ENCODE assay signal across 8 cellular contexts in the genomic region with DNA sequence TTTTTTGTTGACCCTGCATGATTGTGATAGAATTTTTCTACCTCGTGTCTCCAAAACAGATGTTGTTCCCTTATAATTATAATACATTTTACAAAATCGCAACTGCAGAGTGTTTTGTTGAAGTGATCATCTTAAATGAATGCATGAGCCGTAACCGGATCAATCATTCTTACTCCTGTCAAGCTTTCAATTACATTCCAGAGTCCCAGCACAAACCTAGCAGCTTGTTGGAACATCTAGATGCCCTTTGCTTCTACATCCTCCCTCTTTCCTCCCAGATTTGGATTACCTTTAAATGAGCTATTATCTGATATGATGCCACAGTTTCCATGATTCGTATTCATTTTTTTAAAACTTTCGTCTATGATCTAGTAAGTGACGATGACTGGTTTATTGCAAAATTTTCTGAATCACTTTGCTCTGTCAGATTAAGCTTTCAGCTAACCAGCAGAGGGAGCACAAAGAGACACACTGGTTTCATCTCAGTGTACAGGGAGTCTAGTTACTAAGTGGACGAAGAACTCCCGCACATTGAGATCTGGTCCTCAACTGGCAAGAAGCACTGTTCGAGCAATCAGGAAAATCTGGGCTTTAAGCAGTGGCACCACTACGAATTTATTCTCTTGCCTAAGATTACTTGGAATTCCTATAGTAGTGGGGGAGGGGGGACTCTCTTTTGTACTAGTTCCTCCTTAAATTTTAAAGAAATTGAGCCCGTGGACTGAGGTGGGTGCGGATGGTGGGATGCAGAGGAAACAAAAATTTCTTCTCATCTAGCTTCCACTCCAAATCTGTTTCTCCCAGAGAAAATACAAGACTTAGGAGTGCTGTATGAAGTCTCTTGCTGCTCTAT. TPM values are rescaled to one million over a fixed set of nuclear protein-coding genes. Genes with fewer than 3 reads are reported as not detected.
A peak's percentile ranks its signal among the peaks of the same experiment; 100 is the strongest.
DNase-seq lines count a peak whose midpoint lies in the region; ATAC-seq and TF ChIP-seq lines count a peak whose summit lies in the region.

No MANE protein-coding gene starts in this region.

- H3K4me3 ChIP-seq in GM23338 (no peak overlapping the region), choroid plexus epithelial cell (ENCODE audit: low read depth, low read length) (no peak overlapping the region), left lung (no peak overlapping the region), thyroid gland (replicated peaks in 1 of 3) (no peak overlapping the region)

- H3K27ac Mint-ChIP-seq in activated naive CD4-positive, alpha-beta T cell treated with anti-CD3 and anti-CD28 coated beads, Interleukin-2, amount 50 U/mL, for 24 hours: peak overlapping the region; percentile 71
- no peak overlapping the region for H3K27ac Mint-ChIP-seq in GM23338

- no peak overlapping the region for H3K4me2 ChIP-seq in GM23338

- 68 to 70% methylated on average over 13 of the region's 13 CpGs for WGBS in thyroid gland, 2 donors

- peak; percentile 63; the same call in 2 of the 3 replicates for ATAC-seq in GM23338
- ATAC-seq in left lung: peak; percentile 98

- H3K4me3 Mint-ChIP-seq in activated naive CD4-positive, alpha-beta T cell treated with anti-CD3 and anti-CD28 coated beads, Interleukin-2, amount 50 U/mL, for 24 hours: no peak overlapping the region
- H3K4me3 Mint-ChIP-seq in GM23338: no peak overlapping the region

- H3K79me2 ChIP-seq in GM23338 (replicated peaks; ENCODE audit: insufficient read depth): no peaks in the 10 kb centered on the region

- H3K36me3 ChIP-seq in GM23338 (ENCODE audit: insufficient read depth) (no peaks in the 10 kb centered on the region), left lung (no peaks in the 10 kb centered on the region), thyroid gland (no peaks in the 10 kb centered on the region)

- CTCF ChIA-PET in RWPE1 (lab: Yijun Ruan, JAX): interaction anchor here (0.5 to 2.1 kb wide), 16 partner anchors 9 to 1126 kb away, joined by 3 to 10 read pairs (median 4); partner anchors contain the start of gene TSHR

- TF ChIP-seq CTCF in GM23338 (conservative IDR thresholded peaks at IDR 0.05; ENCODE audit: low read depth in 2 of 2) (peak; percentile 62 to 67), RWPE1 (conservative IDR thresholded peaks at IDR 0.05; ENCODE audit: low read depth) (peak; percentile 69), choroid plexus epithelial cell (conservative IDR thresholded peaks at IDR 0.05; ENCODE audit: low read depth, low read length) (peak; percentile 82), left lung (IDR thresholded peaks at IDR 0.05) (peak; percentile 51 to 57), thyroid gland (IDR thresholded peaks at IDR 0.05) (peak in 4 of 6 experiments; percentile 36 to 54 (median 48))

- H3K9me2 ChIP-seq in GM23338 (ENCODE audit: insufficient read depth): no peaks in the 10 kb centered on the region

- H3K4me1 ChIP-seq in GM23338 (ENCODE audit: insufficient read depth) (no peaks in the 10 kb centered on the region), left lung (peaks cover 0 to 10% of the 10 kb centered on the region in 2 donors), thyroid gland (peaks cover 62 to 73% of the 10 kb centered on the region in 2 donors)

- no peaks in the 10 kb centered on the region for H3F3A ChIP-seq in GM23338 (replicated peaks; ENCODE audit: low read depth)

- POLR2A ChIA-PET in RWPE1 (lab: Yijun Ruan, JAX; ENCODE audit: low non-redundant PET): no interaction called here

- no peak overlapping the region for H3K27ac ChIP-seq in GM23338 (ENCODE audit: low read depth)
- H3K27ac ChIP-seq in RWPE1: no peak overlapping the region
- H3K27ac ChIP-seq in left lung: no peak overlapping the region
- peak overlapping the region; percentile 58 to 94 (median 84) for H3K27ac ChIP-seq in thyroid gland

- intact Hi-C loops in left lung (cut with DNase I) (loop anchor here in 1 of 2 donors (5.0 kb wide), 1 partner anchor 166 kb away; no protein-coding TSS in a partner anchor), thyroid gland (cut with DNase I) (no loop called here)

- H3K27me3 Mint-ChIP-seq in activated naive CD4-positive, alpha-beta T cell treated with anti-CD3 and anti-CD28 coated beads, Interleukin-2, amount 50 U/mL, for 24 hours: peaks cover 30% of the 10 kb centered on the region
- H3K27me3 Mint-ChIP-seq in GM23338 (ENCODE audit: insufficient read depth, low read depth, poor library complexity): peaks cover 1% of the 10 kb centered on the region

- peak overlapping the region; percentile 39; the same call in 1 of the 2 replicates for H2AFZ ChIP-seq in GM23338

- H3K27me3 ChIP-seq in GM23338 (ENCODE audit: insufficient read depth) (no peaks in the 10 kb centered on the region), left lung (no peaks in the 10 kb centered on the region), thyroid gland (no peaks in the 10 kb centered on the region)

- no peaks in the 10 kb centered on the region for H3K9me3 Mint-ChIP-seq in activated naive CD4-positive, alpha-beta T cell treated with anti-CD3 and anti-CD28 coated beads, Interleukin-2, amount 50 U/mL, for 24 hours
- H3K9me3 Mint-ChIP-seq in GM23338: no peaks in the 10 kb centered on the region

- no peaks in the 10 kb centered on the region for H4K20me1 ChIP-seq in GM23338 (replicated peaks; ENCODE audit: insufficient read depth)

- no peak for DNase-seq in activated naive CD4-positive, alpha-beta T cell treated with anti-CD3 and anti-CD28 coated beads, Interleukin-2, amount 50 U/mL, for 16 hours
- DNase-seq in GM23338 (ENCODE audit: low spot score) (peak; percentile 60), M059J (ENCODE audit: low read depth) (peak; percentile 71), RWPE1 (ENCODE audit: low spot score) (peak; percentile 66), choroid plexus epithelial cell (ENCODE audit: low read depth) (peak; percentile 93), left lung (no peak), thyroid gland (no peak)

- H3K9me3 ChIP-seq in left lung (no peaks in the 10 kb centered on the region), thyroid gland (no peaks in the 10 kb centered on the region)

- TF ChIP-seq POLR2A in thyroid gland (IDR thresholded peaks at IDR 0.05): no peak

- H3K4me1 Mint-ChIP-seq in activated naive CD4-positive, alpha-beta T cell treated with anti-CD3 and anti-CD28 coated beads, Interleukin-2, amount 50 U/mL, for 24 hours: peaks cover 6% of the 10 kb centered on the region
- no peaks in the 10 kb centered on the region for H3K4me1 Mint-ChIP-seq in GM23338

- no peaks in the 10 kb centered on the region for H3K36me3 Mint-ChIP-seq in activated naive CD4-positive, alpha-beta T cell treated with anti-CD3 and anti-CD28 coated beads, Interleukin-2, amount 50 U/mL, for 24 hours
- no peaks in the 10 kb centered on the region for H3K36me3 Mint-ChIP-seq in GM23338 (ENCODE audit: low read depth)

RNA-seq across cellular contexts. Expression of gene TSHR, which starts 40.9 kb away (rescaled TPM):
- total RNA-seq in GM23338 (2014; rRNA removed; shearing (Covaris generic)): 0.59 TPM in 1 of 2 replicates, not detected in the other
- polyA plus RNA-seq in GM23338 (2016; fragmentation: Nextera tagmentation; extraction: Ambion mirVana): 0.23 and 0.78 TPM in 2 replicates
- not detected in 2 replicates for total RNA-seq in M059J (2014; rRNA removed; shearing (Covaris generic))
- total RNA-seq in left lung (under 1 TPM; 0.15 to 0.24 TPM), thyroid gland (100 to 1,000 TPM; 551 to 711 (median 608) TPM)

RNA-seq across cellular contexts. Expression of gene CEP128, which starts 54.7 kb away (rescaled TPM):
- 17.6 and 18.8 TPM in 2 replicates for total RNA-seq in GM23338 (2014; rRNA removed; shearing (Covaris generic))
- polyA plus RNA-seq in GM23338 (2016; fragmentation: Nextera tagmentation; extraction: Ambion mirVana): 5.9 and 7.6 TPM in 2 replicates
- 4.9 and 14.0 TPM in 2 replicates for total RNA-seq in M059J (2014; rRNA removed; shearing (Covaris generic))
- total RNA-seq in left lung: 1 to 10 TPM; 4.8 to 10.0 TPM
- 10 to 100 TPM; 13.9 to 18.1 (median 16.0) TPM for total RNA-seq in thyroid gland

Comparison
In these comparisons a context has a peak if more than half of its experiments do, and no peak if none do; other contexts are left out.
1. DNase-seq: peak in GM23338 (single experiment), M059J (single experiment), RWPE1 (single experiment) and choroid plexus epithelial cell (single experiment); none in activated naive CD4-positive, alpha-beta T cell treated with anti-CD3 and anti-CD28 coated beads, Interleukin-2, amount 50 U/mL, for 16 hours (single experiment), left lung (0 of 2) and thyroid gland (0 of 2).
2. H3K27ac ChIP-seq: peak in thyroid gland (3 of 3); none in GM23338 (single experiment), RWPE1 (single experiment) and left lung (0 of 2).
3. RNA of gene TSHR, which starts 40.9 kb away (total RNA-seq): 551 to 711 TPM in thyroid gland; 0.59 TPM in GM23338, 0.15 to 0.24 TPM in left lung and not detected in M059J; every median in the first group is over 100 times any median in the second.
4. Peak in every context shown above with its lines, with median percentiles within 50 percentile points of each other: CTCF ChIP-seq.